In genomic region chr1:182397653-182398388, GRCh38 we compare ENCODE assay signal across 18 cellular contexts. TPM values are rescaled to one million over a fixed set of nuclear protein-coding genes. Genes with fewer than 3 reads are reported as not detected.
DNase-seq lines count a peak whose midpoint lies in the region; ATAC-seq and TF ChIP-seq lines count a peak whose summit lies in the region.
"Had no signal": no experiment of that assay in that cellular context is flagged by ENCODE, and none has a peak within 500 bp of the region (broad histone marks: within the 10 kb centered on the region; RNA-seq: fewer than 3 reads in every experiment).

No MANE protein-coding gene starts in this region.

- in situ Hi-C loops in IMR-90 (cut with MboI; ENCODE audit: low sequenced_read_pairs) = loop anchor here (5.0 to 10.0 kb wide), 3 partner anchors 256 to 921 kb away; no protein-coding TSS in a partner anchor

- no peaks in the 10 kb centered on the region for H3K27me3 ChIP-seq in IMR-90 (ENCODE audit: control insufficient read depth, insufficient read depth, low read length)
- H3K27me3 ChIP-seq in breast epithelium = no peaks in the 10 kb centered on the region
- H3K27me3 ChIP-seq in liver (ENCODE audit: control insufficient read depth in 4 of 4, insufficient read depth in 4 of 4, low read length in 3 of 4) = no peaks in the 10 kb centered on the region
- H3K27me3 ChIP-seq in suprapubic skin = no peaks in the 10 kb centered on the region
- H3K27me3 ChIP-seq: right atrium auricular region, transverse colon had no signal

- no peak overlapping the region for H2AK9ac ChIP-seq in IMR-90 (replicated peaks; ENCODE audit: low read depth, low read length, poor library complexity)

- no peak overlapping the region for H3K18ac ChIP-seq in IMR-90 (ENCODE audit: low read depth, low read length)

- H3K36me3 Mint-ChIP-seq in type B pancreatic cell = no peaks in the 10 kb centered on the region
- H3K36me3 Mint-ChIP-seq: CD8-positive, alpha-beta memory T cell; naive thymus-derived CD8-positive, alpha-beta T cell had no signal

- H2BK120ac ChIP-seq in IMR-90 (ENCODE audit: low read depth, low read length) = no peak overlapping the region

- CTCF ChIA-PET in IMR-90 (lab: Yijun Ruan, JAX) = interaction anchor here (0.6 to 3.5 kb wide), 2 partner anchors 253 to 326 kb away, joined by 4 to 81 read pairs; no protein-coding TSS in a partner anchor

- POLR2A ChIA-PET in IMR-90 (lab: Charles Lee; ENCODE audit: unreplicated experiment) = no interaction called here

- no peak overlapping the region for H3K4me2 ChIP-seq in IMR-90 (ENCODE audit: low read depth, low read length)

- peaks cover 34% of the 10 kb centered on the region for H3K4me1 Mint-ChIP-seq in type B pancreatic cell (ENCODE audit: unreplicated experiment)

- peak; percentile 33 for DNase-seq in IMR-90
- DNase-seq in breast epithelium (ENCODE audit: low spot score in 2 of 2) = no peak
- no peak for DNase-seq in type B pancreatic cell (ENCODE audit: extremely low spot score, unreplicated experiment)
- DNase-seq in medulla oblongata (ENCODE audit: extremely low spot score) = no peak
- DNase-seq in suprapubic skin (ENCODE audit: low spot score in 2 of 2) = no peak
- no peak for DNase-seq in NCI-H1694 treated with DMSO at 0.1 percent for 48 hours (lab: John Stamatoyannopoulos, UW)
- DNase-seq: activated B cell treated with CpG ODN at 0.5 μM for 24 hours; activated naive CD4-positive, alpha-beta T cell; CD8-positive, alpha-beta memory T cell; KBM-7; naive thymus-derived CD8-positive, alpha-beta T cell; NCI-H1436 treated with DMSO at 0.1 percent for 48 hours; NCI-H510A; stimulated activated CD8-positive, alpha-beta memory T cell treated with anti-CD3 and anti-CD28 coated beads, Interleukin-4, amount 100 ng/mL, for 48 hours; transverse colon had no signal

- H3K4me3 ChIP-seq in IMR-90 (ENCODE audit: insufficient read depth, low read depth, low read length) (no peak overlapping the region), breast epithelium (no peak overlapping the region), liver (ENCODE audit: low read depth in 1 of 3, low read length in 3 of 3) (no peak overlapping the region), suprapubic skin (no peak overlapping the region)
- H3K4me3 ChIP-seq: right atrium auricular region, transverse colon had no signal

- intact Hi-C loops in IMR-90 (cut with micrococcal nuclease) (loop anchor here (5.0 kb wide), 1 partner anchor 1206 kb away; no protein-coding TSS in a partner anchor), breast epithelium (cut with DNase I; ENCODE audit: low total_unique reads) (loop anchor here (10.0 kb wide), 1 partner anchor 303 kb away; no protein-coding TSS in a partner anchor)

- TF ChIP-seq POLR2A in IMR-90 (IDR thresholded peaks at IDR 0.05; ENCODE audit: low read depth, low read length) = no peak
- TF ChIP-seq POLR2A in breast epithelium (IDR thresholded peaks at IDR 0.05) = no peak
- TF ChIP-seq POLR2A in suprapubic skin (IDR thresholded peaks at IDR 0.05) = no peak

- H3K56ac ChIP-seq in IMR-90 (ENCODE audit: extremely low read depth, insufficient read depth, low read length) = no peak overlapping the region

- no peak overlapping the region for H2BK15ac ChIP-seq in IMR-90 (ENCODE audit: low read depth, low read length)

- TF ChIP-seq CTCF in IMR-90 (conservative IDR thresholded peaks at IDR 0.05; ENCODE audit: low read depth, low read length) (no peak), breast epithelium (IDR thresholded peaks at IDR 0.05) (no peak), liver (IDR thresholded peaks at IDR 0.05; ENCODE audit: low read depth, low read length, missing input control) (no peak), type B pancreatic cell (conservative IDR thresholded peaks at IDR 0.05) (no peak), suprapubic skin (IDR thresholded peaks at IDR 0.05) (no peak)

- H3K36me3 ChIP-seq in IMR-90 (ENCODE audit: control insufficient read depth, insufficient read depth, low read length) (no peaks in the 10 kb centered on the region), breast epithelium (no peaks in the 10 kb centered on the region), liver (ENCODE audit: control insufficient read depth in 4 of 4, insufficient read depth in 3 of 4, low read depth in 1 of 4, low read length in 3 of 4) (no peaks in the 10 kb centered on the region), suprapubic skin (no peaks in the 10 kb centered on the region)
- H3K36me3 ChIP-seq: right atrium auricular region, transverse colon had no signal

- H2BK20ac ChIP-seq in IMR-90 (ENCODE audit: low read depth, low read length) = no peak overlapping the region

- H3K9me1 ChIP-seq in IMR-90 (ENCODE audit: insufficient read depth, low read length) = no peaks in the 10 kb centered on the region

- TF ChIP-seq EP300 in suprapubic skin (IDR thresholded peaks at IDR 0.05) = no peak

- ATAC-seq in IMR-90 (ENCODE audit: low read depth) = no peak; the same call in 1 of the 2 replicates
- no peak for ATAC-seq in HG02623 (IDR thresholded peaks at IDR 0.05; ENCODE audit: unreplicated experiment)
- ATAC-seq: naive thymus-derived CD8-positive, alpha-beta T cell had no signal

- H3K27me3 Mint-ChIP-seq in type B pancreatic cell = peaks cover 2% of the 10 kb centered on the region

- no peak overlapping the region for H3K14ac ChIP-seq in IMR-90 (replicated peaks; ENCODE audit: low read depth, low read length)

- no peak overlapping the region for H3K4me3 Mint-ChIP-seq in type B pancreatic cell
- H3K4me3 Mint-ChIP-seq: activated B cell treated with CpG ODN at 0.5 μM for 24 hours; CD8-positive, alpha-beta memory T cell; naive thymus-derived CD8-positive, alpha-beta T cell had no signal

- TF ChIP-seq RAD21 in IMR-90 (IDR thresholded peaks at IDR 0.05; ENCODE audit: low read length) (no peak), liver (IDR thresholded peaks at IDR 0.05) (no peak)

- 0 out of 4 replicates have a peak, but pooled peaks cover 0 to 1% of the 10 kb centered on the region in 2 experiments for H3K79me1 ChIP-seq in IMR-90 (ENCODE audit: low read depth in 1 of 2, low read length in 2 of 2)

- dilution Hi-C loops in IMR-90 (cut with HindIII; ENCODE audit: low sequenced_read_pairs, unreplicated experiment) = no loop called here

- no peak overlapping the region for H2BK5ac ChIP-seq in IMR-90 (ENCODE audit: low read depth, low read length, poor library complexity, severe bottlenecking)

- no peak overlapping the region for H2AK5ac ChIP-seq in IMR-90 (ENCODE audit: low read depth, low read length)

- H4K20me1 ChIP-seq in IMR-90 (ENCODE audit: insufficient read depth, low read length) = no peaks in the 10 kb centered on the region

- BruUV-seq in IMR-90 (replicated peaks; lab: Mats Ljungman, UMichigan) = no TSS peak

- H3K9me3 ChIP-seq in IMR-90 (ENCODE audit: control insufficient read depth, insufficient read depth, low read length) = no peaks in the 10 kb centered on the region
- no peaks in the 10 kb centered on the region for H3K9me3 ChIP-seq in breast epithelium
- no peaks in the 10 kb centered on the region for H3K9me3 ChIP-seq in liver (ENCODE audit: control insufficient read depth in 4 of 4, low read length in 3 of 4)
- H3K9me3 ChIP-seq in suprapubic skin = no peaks in the 10 kb centered on the region
- H3K9me3 ChIP-seq: right atrium auricular region, transverse colon had no signal

- H3K27ac ChIP-seq in IMR-90 (ENCODE audit: insufficient read depth, low read length) (no peak overlapping the region), breast epithelium (peak overlapping the region; percentile 20 to 50), liver (ENCODE audit: low read depth in 1 of 2, low read length in 2 of 2) (no peak overlapping the region), suprapubic skin (no peak overlapping the region)

- H4K5ac ChIP-seq in IMR-90 (ENCODE audit: low read depth, low read length) = no peak overlapping the region

- no peak overlapping the region for H4K8ac ChIP-seq in IMR-90 (ENCODE audit: low read depth in 2 of 2, low read length in 2 of 2)

- no peak overlapping the region for H3K23ac ChIP-seq in IMR-90 (ENCODE audit: low read depth, low read length)

- no peak overlapping the region for H3K4ac ChIP-seq in IMR-90 (ENCODE audit: low read depth, low read length)

- no peaks in the 10 kb centered on the region; the same call in none of the 2 replicates for H3K4me1 ChIP-seq in IMR-90 (ENCODE audit: control insufficient read depth, insufficient read depth, low read length)
- H3K4me1 ChIP-seq in breast epithelium = peaks cover 4 to 9% of the 10 kb centered on the region in 2 donors
- H3K4me1 ChIP-seq in liver (ENCODE audit: control insufficient read depth in 4 of 4, insufficient read depth in 4 of 4, low read length in 3 of 4) = peaks cover 0 to 7% (median 5%) of the 10 kb centered on the region in 4 donors
- peaks cover 28% of the 10 kb centered on the region for H3K4me1 ChIP-seq in suprapubic skin

- no peaks in the 10 kb centered on the region for H3K9me3 Mint-ChIP-seq in type B pancreatic cell
- H3K9me3 Mint-ChIP-seq: activated B cell treated with CpG ODN at 0.5 μM for 24 hours; CD8-positive, alpha-beta memory T cell; naive thymus-derived CD8-positive, alpha-beta T cell had no signal

- H3K27ac Mint-ChIP-seq in type B pancreatic cell = peak overlapping the region; percentile 96
- H3K27ac Mint-ChIP-seq: activated B cell treated with CpG ODN at 0.5 μM for 24 hours; CD8-positive, alpha-beta memory T cell; naive thymus-derived CD8-positive, alpha-beta T cell had no signal

- WGBS in IMR-90 (ENCODE audit: extremely low coverage in 2 of 2, insufficient read length in 1 of 2), 2 experiments = 75% methylated on average over 5 of the region's 8 CpGs; no CpG with 5 or more reads in 1 of the 2 experiments
- WGBS in liver = 88% methylated on average over 8 of the region's 8 CpGs
- WGBS in suprapubic skin = 86% methylated on average over 8 of the region's 8 CpGs

- H4K91ac ChIP-seq in IMR-90 (ENCODE audit: insufficient read depth, low read depth, low read length) = no peak overlapping the region

- no peak overlapping the region for H3K9ac ChIP-seq in IMR-90 (ENCODE audit: low read depth, low read length)
- no peak overlapping the region for H3K9ac ChIP-seq in liver (ENCODE audit: low read depth in 1 of 2, low read length in 2 of 2)

- no peak overlapping the region for H2AFZ ChIP-seq in IMR-90 (replicated peaks; ENCODE audit: low read length, poor library complexity)

RNA-seq across cellular contexts. Expression of gene TEDDM1, which starts 2.6 kb away (rescaled TPM):
- not detected in 2 replicates for total RNA-seq in IMR-90 (2012; rRNA removed)
- not detected in 2 replicates for polyA plus RNA-seq in IMR-90 (2012; rRNA removed)
- not detected in 2 replicates for polyA plus RNA-seq in IMR-90 (2012; cell fraction: cytosol; rRNA removed)
- polyA plus RNA-seq in IMR-90 (2012; cell fraction: nucleus; rRNA removed; ENCODE audit: low replicate concordance) = not detected in 2 replicates
- not detected for total RNA-seq in breast epithelium
- total RNA-seq in liver = not detected
- polyA plus RNA-seq in liver = under 1 TPM in 1 of 2 donors, not detected in 1; 0.08 TPM
- not detected in 2 replicates for total RNA-seq in type B pancreatic cell (ENCODE audit: low replicate concordance)
- total RNA-seq in suprapubic skin = not detected
- total RNA-seq: activated B cell treated with CpG ODN at 0.5 μM for 24 hours; CD8-positive, alpha-beta memory T cell; naive thymus-derived CD8-positive, alpha-beta T cell; right atrium auricular region; transverse colon had no signal
- polyA plus RNA-seq: CD8-positive, alpha-beta memory T cell; naive thymus-derived CD8-positive, alpha-beta T cell had no signal

RNA-seq across cellular contexts. Expression of gene GLUL, which starts 6.2 kb away (rescaled TPM):
- total RNA-seq in IMR-90 (2012; rRNA removed) (236 and 385 TPM in 2 replicates), breast epithelium (over 10,000 TPM in 1 of 3 donors, 1,000 to 10,000 TPM in 2; 1,940 to 10,612 (median 2,824) TPM), liver (1,000 to 10,000 TPM in 1 of 2 donors, 100 to 1,000 TPM in 1; 830 to 1,177 TPM), type B pancreatic cell (ENCODE audit: low replicate concordance) (476 and 545 TPM in 2 replicates), suprapubic skin (1,000 to 10,000 TPM; 1,347 to 1,926 (median 1,666) TPM)
- polyA plus RNA-seq in IMR-90 (2012; rRNA removed) (131 and 149 TPM in 2 replicates), liver (100 to 1,000 TPM; 306 to 616 TPM)
- 130 and 187 TPM in 2 replicates for polyA plus RNA-seq in IMR-90 (2012; cell fraction: cytosol; rRNA removed)
- polyA plus RNA-seq in IMR-90 (2012; cell fraction: nucleus; rRNA removed; ENCODE audit: low replicate concordance) = 157 and 174 TPM in 2 replicates

RNA-seq across cellular contexts. Expression of gene RGSL1, which starts 52.1 kb away (rescaled TPM):
- total RNA-seq in IMR-90 (2012; rRNA removed) (not detected in 2 replicates), breast epithelium (not detected), liver (under 1 TPM in 1 of 2 donors, not detected in 1; 0.50 TPM), type B pancreatic cell (ENCODE audit: low replicate concordance) (not detected in 2 replicates), suprapubic skin (not detected)
- polyA plus RNA-seq in IMR-90 (2012; rRNA removed) (not detected in 2 replicates), liver (under 1 TPM; 0.07 to 0.31 TPM)
- polyA plus RNA-seq in IMR-90 (2012; cell fraction: cytosol; rRNA removed) = not detected in 2 replicates
- polyA plus RNA-seq in IMR-90 (2012; cell fraction: nucleus; rRNA removed; ENCODE audit: low replicate concordance) = not detected in 2 replicates
- total RNA-seq: activated B cell treated with CpG ODN at 0.5 μM for 24 hours; CD8-positive, alpha-beta memory T cell; naive thymus-derived CD8-positive, alpha-beta T cell; right atrium auricular region; transverse colon had no signal
- polyA plus RNA-seq: CD8-positive, alpha-beta memory T cell; naive thymus-derived CD8-positive, alpha-beta T cell had no signal

Comparison
In these comparisons a context has a peak if more than half of its experiments do, and no peak if none do; other contexts are left out.
1. H3K27ac ChIP-seq: peak in breast epithelium (2 of 2); none in IMR-90 (single experiment), liver (0 of 2) and suprapubic skin (single experiment).